In the genomic region with DNA sequence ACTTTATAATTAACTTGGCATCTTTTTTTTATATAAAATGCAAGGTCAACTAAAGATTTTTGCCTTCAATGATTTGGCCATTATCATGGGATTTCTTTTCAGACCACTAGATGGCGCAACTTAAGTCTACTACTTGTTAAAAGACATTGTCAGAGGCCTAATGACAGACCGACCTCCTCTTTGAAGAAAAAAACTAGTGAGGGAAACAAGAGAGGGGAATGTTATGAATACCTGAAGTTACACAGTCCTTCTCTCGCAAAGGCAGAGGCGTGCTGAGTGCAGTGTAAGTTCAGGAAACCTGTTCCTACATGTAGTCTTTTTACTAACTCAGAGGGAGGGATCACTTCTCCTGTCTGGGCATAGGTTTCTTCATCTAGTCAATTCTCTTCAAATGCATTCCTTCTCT, we compare ENCODE assay signal across 1 cellular context.
TF ChIP-seq lines count a peak whose summit lies in the region.

No MANE protein-coding gene starts in this region.

TF ChIP-seq in HCT116, 20 proteins besides CTCF, POLR2A, EP300 and RAD21:
- TF ChIP-seq, protein P1, sequence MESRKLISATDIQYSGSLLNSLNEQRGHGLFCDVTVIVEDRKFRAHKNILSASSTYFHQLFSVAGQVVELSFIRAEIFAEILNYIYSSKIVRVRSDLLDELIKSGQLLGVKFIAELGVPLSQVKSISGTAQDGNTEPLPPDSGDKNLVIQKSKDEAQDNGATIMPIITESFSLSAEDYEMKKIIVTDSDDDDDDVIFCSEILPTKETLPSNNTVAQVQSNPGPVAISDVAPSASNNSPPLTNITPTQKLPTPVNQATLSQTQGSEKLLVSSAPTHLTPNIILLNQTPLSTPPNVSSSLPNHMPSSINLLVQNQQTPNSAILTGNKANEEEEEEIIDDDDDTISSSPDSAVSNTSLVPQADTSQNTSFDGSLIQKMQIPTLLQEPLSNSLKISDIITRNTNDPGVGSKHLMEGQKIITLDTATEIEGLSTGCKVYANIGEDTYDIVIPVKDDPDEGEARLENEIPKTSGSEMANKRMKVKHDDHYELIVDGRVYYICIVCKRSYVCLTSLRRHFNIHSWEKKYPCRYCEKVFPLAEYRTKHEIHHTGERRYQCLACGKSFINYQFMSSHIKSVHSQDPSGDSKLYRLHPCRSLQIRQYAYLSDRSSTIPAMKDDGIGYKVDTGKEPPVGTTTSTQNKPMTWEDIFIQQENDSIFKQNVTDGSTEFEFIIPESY (IDR thresholded peaks at IDR 0.05; ENCODE audit: extremely low read depth, insufficient replicate concordance, low read length): no peak
- no peak for TF ChIP-seq EZH2 (IDR thresholded peaks at IDR 0.05)
- TF ChIP-seq SRF (IDR thresholded peaks at IDR 0.05; ENCODE audit: low read depth): no peak
- no peak for TF ChIP-seq ZNF274 (IDR thresholded peaks at IDR 0.05; ENCODE audit: low read depth, low read length)
- no peak for TF ChIP-seq ELF1 (IDR thresholded peaks at IDR 0.05; ENCODE audit: borderline replicate concordance, low read depth)
- TF ChIP-seq, protein P2, sequence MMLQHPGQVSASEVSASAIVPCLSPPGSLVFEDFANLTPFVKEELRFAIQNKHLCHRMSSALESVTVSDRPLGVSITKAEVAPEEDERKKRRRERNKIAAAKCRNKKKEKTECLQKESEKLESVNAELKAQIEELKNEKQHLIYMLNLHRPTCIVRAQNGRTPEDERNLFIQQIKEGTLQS (IDR thresholded peaks at IDR 0.05): no peak
- TF ChIP-seq ZFX (IDR thresholded peaks at IDR 0.05): no peak
- TF ChIP-seq, protein P3, sequence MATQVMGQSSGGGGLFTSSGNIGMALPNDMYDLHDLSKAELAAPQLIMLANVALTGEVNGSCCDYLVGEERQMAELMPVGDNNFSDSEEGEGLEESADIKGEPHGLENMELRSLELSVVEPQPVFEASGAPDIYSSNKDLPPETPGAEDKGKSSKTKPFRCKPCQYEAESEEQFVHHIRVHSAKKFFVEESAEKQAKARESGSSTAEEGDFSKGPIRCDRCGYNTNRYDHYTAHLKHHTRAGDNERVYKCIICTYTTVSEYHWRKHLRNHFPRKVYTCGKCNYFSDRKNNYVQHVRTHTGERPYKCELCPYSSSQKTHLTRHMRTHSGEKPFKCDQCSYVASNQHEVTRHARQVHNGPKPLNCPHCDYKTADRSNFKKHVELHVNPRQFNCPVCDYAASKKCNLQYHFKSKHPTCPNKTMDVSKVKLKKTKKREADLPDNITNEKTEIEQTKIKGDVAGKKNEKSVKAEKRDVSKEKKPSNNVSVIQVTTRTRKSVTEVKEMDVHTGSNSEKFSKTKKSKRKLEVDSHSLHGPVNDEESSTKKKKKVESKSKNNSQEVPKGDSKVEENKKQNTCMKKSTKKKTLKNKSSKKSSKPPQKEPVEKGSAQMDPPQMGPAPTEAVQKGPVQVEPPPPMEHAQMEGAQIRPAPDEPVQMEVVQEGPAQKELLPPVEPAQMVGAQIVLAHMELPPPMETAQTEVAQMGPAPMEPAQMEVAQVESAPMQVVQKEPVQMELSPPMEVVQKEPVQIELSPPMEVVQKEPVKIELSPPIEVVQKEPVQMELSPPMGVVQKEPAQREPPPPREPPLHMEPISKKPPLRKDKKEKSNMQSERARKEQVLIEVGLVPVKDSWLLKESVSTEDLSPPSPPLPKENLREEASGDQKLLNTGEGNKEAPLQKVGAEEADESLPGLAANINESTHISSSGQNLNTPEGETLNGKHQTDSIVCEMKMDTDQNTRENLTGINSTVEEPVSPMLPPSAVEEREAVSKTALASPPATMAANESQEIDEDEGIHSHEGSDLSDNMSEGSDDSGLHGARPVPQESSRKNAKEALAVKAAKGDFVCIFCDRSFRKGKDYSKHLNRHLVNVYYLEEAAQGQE (IDR thresholded peaks at IDR 0.05; ENCODE audit: low read depth): no peak
- no peak for TF ChIP-seq JUND (IDR thresholded peaks at IDR 0.05)
- no peak for TF ChIP-seq SIN3A (IDR thresholded peaks at IDR 0.05; ENCODE audit: low read depth)
- no peak for TF ChIP-seq POLR2AphosphoS5 (IDR thresholded peaks at IDR 0.05; ENCODE audit: low read depth, low read length)
- TF ChIP-seq CBX3 (IDR thresholded peaks at IDR 0.05; ENCODE audit: low read depth): no peak
- TF ChIP-seq EZH2phosphoT487 (IDR thresholded peaks at IDR 0.05; ENCODE audit: borderline replicate concordance): no peak
- no peak for TF ChIP-seq TCF7L2 (IDR thresholded peaks at IDR 0.05; ENCODE audit: borderline replicate concordance, extremely low read depth, insufficient read depth, insufficient read length)
- TF ChIP-seq SP1 (IDR thresholded peaks at IDR 0.05; ENCODE audit: low read depth): no peak
- TF ChIP-seq, protein P4, sequence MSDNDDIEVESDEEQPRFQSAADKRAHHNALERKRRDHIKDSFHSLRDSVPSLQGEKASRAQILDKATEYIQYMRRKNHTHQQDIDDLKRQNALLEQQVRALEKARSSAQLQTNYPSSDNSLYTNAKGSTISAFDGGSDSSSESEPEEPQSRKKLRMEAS (IDR thresholded peaks at IDR 0.05): no peak
